Comparison of ENCODE assay signal across 9 cellular contexts in the genomic region with DNA sequence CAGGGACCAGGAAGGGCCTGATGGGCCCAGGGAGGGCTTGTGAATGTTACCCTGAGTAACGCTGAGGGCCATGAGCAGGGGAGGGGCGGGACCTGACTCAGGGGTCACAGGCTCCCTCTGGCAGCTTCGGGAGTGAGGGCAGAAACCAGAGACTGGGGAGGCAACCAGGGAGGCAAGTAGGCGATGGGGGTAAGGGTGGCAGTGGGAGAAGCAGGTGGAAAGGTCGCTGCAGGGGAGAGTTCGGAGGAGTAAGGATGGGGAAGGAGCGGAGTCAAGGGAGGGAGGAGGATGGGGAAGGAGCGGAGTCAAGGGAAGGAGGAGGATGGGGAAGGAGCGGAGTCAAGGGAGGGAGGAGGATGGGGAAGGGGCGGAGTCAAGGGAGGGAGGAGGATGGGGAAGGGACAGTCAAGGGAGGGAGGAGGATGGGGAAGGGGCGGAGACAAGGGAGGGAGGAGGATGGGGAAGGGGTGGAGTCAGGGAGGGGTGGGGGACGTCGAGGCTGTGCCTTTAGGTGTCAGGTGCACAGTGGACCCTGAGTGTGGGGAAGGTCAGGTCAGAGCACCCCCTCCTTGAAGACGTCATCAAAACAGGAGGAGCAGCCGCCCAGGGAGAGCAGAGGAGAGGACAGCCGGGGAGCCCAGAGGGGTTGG. TPM values are rescaled to one million over a fixed set of nuclear protein-coding genes. Genes with fewer than 3 reads are reported as not detected.
DNase-seq lines count a peak whose midpoint lies in the region; ATAC-seq and TF ChIP-seq lines count a peak whose summit lies in the region.
"Had no signal": no experiment of that assay in that cellular context is flagged by ENCODE, and none has a peak within 500 bp of the region (broad histone marks: within the 10 kb centered on the region; RNA-seq: fewer than 3 reads in every experiment).

No MANE protein-coding gene starts in this region.

- peaks cover 3% of the 10 kb centered on the region for H3K4me1 ChIP-seq in fibroblast of lung (ENCODE audit: control insufficient read depth, extremely low read depth, insufficient read depth, low read length)
- peaks cover 5 to 14% of the 10 kb centered on the region in 2 donors for H3K4me1 ChIP-seq in neuronal stem cell (ENCODE audit: control insufficient read depth in 2 of 2, insufficient read depth in 1 of 2, low read depth in 1 of 2, low read length in 2 of 2)

- peak overlapping the region; percentile 64 for H4K91ac ChIP-seq in neuronal stem cell (ENCODE audit: low read depth, low read length, poor library complexity)

- no CpG with 5 or more reads among the region's 16 CpGs for WGBS in neuronal stem cell (ENCODE audit: extremely low coverage in 2 of 2, insufficient read length in 2 of 2, insufficient replicate concordance in 1 of 2), 2 donors

- H3K9ac ChIP-seq in fibroblast of lung (ENCODE audit: insufficient read depth, low read length), result no peak overlapping the region
- peak overlapping the region; percentile 92 for H3K9ac ChIP-seq in neuronal stem cell (ENCODE audit: low read depth, low read length, poor library complexity)

- no peaks in the 10 kb centered on the region for H4K20me1 ChIP-seq in fibroblast of lung (ENCODE audit: control insufficient read depth, extremely low read depth, insufficient read depth, low read length)

- H3K27ac ChIP-seq in fibroblast of lung (ENCODE audit: insufficient read depth, low read length) (no peak overlapping the region), neuronal stem cell (replicated peaks; ENCODE audit: low read length) (no peak overlapping the region)

- H2BK5ac ChIP-seq in neuronal stem cell (ENCODE audit: low read length), result peak overlapping the region; percentile 82

- no peak for ATAC-seq in HG02938 (IDR thresholded peaks at IDR 0.05; ENCODE audit: unreplicated experiment)
- no peak for ATAC-seq in GM19397 (IDR thresholded peaks at IDR 0.05; ENCODE audit: unreplicated experiment)
- no peak for ATAC-seq in HG03378 (IDR thresholded peaks at IDR 0.05; ENCODE audit: unreplicated experiment)

- H3K4ac ChIP-seq in neuronal stem cell (ENCODE audit: low read length), result peak overlapping the region; percentile 84

- peak overlapping the region; percentile 100 for H2AK5ac ChIP-seq in neuronal stem cell (ENCODE audit: low read depth, low read length)

- H3K4me2 ChIP-seq in fibroblast of lung (ENCODE audit: extremely low read depth, insufficient read depth, low read length) (no peak overlapping the region), neuronal stem cell (ENCODE audit: insufficient read depth, low read length, poor library complexity, severe bottlenecking) (peak overlapping the region; percentile 59)

- no peak overlapping the region for H4K8ac ChIP-seq in neuronal stem cell (ENCODE audit: low read depth, low read length)

- H2BK120ac ChIP-seq in neuronal stem cell (ENCODE audit: low read depth, low read length), result peak overlapping the region; percentile 21

- H3K27me3 ChIP-seq in fibroblast of lung (ENCODE audit: control insufficient read depth, insufficient read depth, low read length) (no peaks in the 10 kb centered on the region), neuronal stem cell (ENCODE audit: control insufficient read depth in 3 of 3, insufficient read depth in 3 of 3, low read depth in 1 of 3, low read length in 3 of 3) (no peaks in the 10 kb centered on the region)

- H3K23ac ChIP-seq in neuronal stem cell (ENCODE audit: low read depth, low read length, poor library complexity), result peak overlapping the region; percentile 95

- H2BK15ac ChIP-seq in neuronal stem cell (ENCODE audit: low read length), result peak overlapping the region; percentile 99

- H3K4me3 ChIP-seq in fibroblast of lung (replicated peaks in 1 of 4; ENCODE audit: control extremely low read depth in 1 of 4, insufficient read depth in 1 of 4, low read depth in 3 of 4, low read length in 4 of 4), result no peak overlapping the region
- H3K4me3 ChIP-seq in neuronal stem cell (ENCODE audit: low read length in 2 of 2), result peak overlapping the region in 1 of 2 donors; percentile 75

- H2AFZ ChIP-seq in fibroblast of lung (ENCODE audit: low read length) (peak overlapping the region; percentile 49), neuronal stem cell (ENCODE audit: low read length) (peak overlapping the region; percentile 82)

- DNase-seq in ELR (ENCODE audit: low read depth) (peak; percentile 66), RKO (ENCODE audit: low spot score) (peak; percentile 43), fibroblast of lung (ENCODE audit: low read depth in 2 of 2) (peak; percentile 21 to 48), neuronal stem cell (ENCODE audit: low spot score) (peak; percentile 66)
- DNase-seq in activated naive CD4-positive, alpha-beta T cell (lab: John Stamatoyannopoulos, UW), result no peak

- H3K18ac ChIP-seq in neuronal stem cell (ENCODE audit: low read length), result peak overlapping the region; percentile 95

- peak overlapping the region; percentile 98 for H3K14ac ChIP-seq in neuronal stem cell (ENCODE audit: low read length)

- H2BK12ac ChIP-seq in neuronal stem cell (ENCODE audit: low read length), result peak overlapping the region; percentile 99

- TF ChIP-seq CTCF in fibroblast of lung (conservative IDR thresholded peaks at IDR 0.05 in 1 of 2, IDR thresholded peaks at IDR 0.05 in 1 of 2; ENCODE audit: low read depth in 1 of 2, low read length in 2 of 2), result no peak

- H3K9me3 ChIP-seq in fibroblast of lung (ENCODE audit: control insufficient read depth, insufficient read depth, low read depth, low read length) (no peaks in the 10 kb centered on the region), neuronal stem cell (replicated peaks in 1 of 2; ENCODE audit: control insufficient read depth in 2 of 2, insufficient read depth in 1 of 2, low read depth in 1 of 2, low read length in 2 of 2) (no peaks in the 10 kb centered on the region)

- H3K79me2 ChIP-seq in fibroblast of lung (ENCODE audit: control insufficient read depth, insufficient read depth, low read length), result no peaks in the 10 kb centered on the region

- peaks cover 2% of the 10 kb centered on the region for H3K79me1 ChIP-seq in neuronal stem cell (ENCODE audit: low read depth, low read length)

- H3K36me3 ChIP-seq in fibroblast of lung (ENCODE audit: control insufficient read depth, insufficient read depth, low read length) (no peaks in the 10 kb centered on the region), neuronal stem cell (replicated peaks in 1 of 2; ENCODE audit: control insufficient read depth in 2 of 2, insufficient read depth in 2 of 2, low read length in 2 of 2) (peaks cover 0 to 3% of the 10 kb centered on the region in 2 donors)

RNA-seq across cellular contexts. Expression of gene B3GNT3, which starts 15.5 kb away (rescaled TPM):
- not detected in 2 replicates for total RNA-seq in fibroblast of lung
- polyA plus RNA-seq in fibroblast of lung, result not detected in 2 replicates
- not detected in 2 replicates for polyA plus RNA-seq in fibroblast of lung (2012)
- polyA minus RNA-seq in fibroblast of lung (ENCODE audit: low replicate concordance), result not detected in 2 replicates
- 0.03 TPM for polyA plus RNA-seq in neuronal stem cell (2013, experiment 1 of 2)
- polyA plus RNA-seq in neuronal stem cell (2013, experiment 2 of 2), result not detected

RNA-seq across cellular contexts. Expression of gene FCHO1, which starts 28.1 kb away (rescaled TPM):
- total RNA-seq in fibroblast of lung, result under 0.01 and 0.33 TPM in 2 replicates
- polyA plus RNA-seq in fibroblast of lung, result 0.07 and 0.16 TPM in 2 replicates
- polyA plus RNA-seq in fibroblast of lung (2012), result 0.54 and 0.78 TPM in 2 replicates
- 0.07 and 1.8 TPM in 2 replicates for polyA minus RNA-seq in fibroblast of lung (ENCODE audit: low replicate concordance)
- 18.3 TPM for polyA plus RNA-seq in neuronal stem cell (2013, experiment 1 of 2)
- polyA plus RNA-seq in neuronal stem cell (2013, experiment 2 of 2), result 18.1 TPM

RNA-seq across cellular contexts. Expression of gene INSL3, which starts 41.9 kb away (rescaled TPM):
- total RNA-seq in fibroblast of lung, result not detected in 2 replicates
- polyA plus RNA-seq in fibroblast of lung, result not detected in 2 replicates
- 0.19 TPM in 1 of 2 replicates, not detected in the other for polyA plus RNA-seq in fibroblast of lung (2012)
- not detected in 2 replicates for polyA minus RNA-seq in fibroblast of lung (ENCODE audit: low replicate concordance)
- polyA plus RNA-seq in neuronal stem cell (2013, experiment 1 of 2), result 2.2 TPM
- 1.8 TPM for polyA plus RNA-seq in neuronal stem cell (2013, experiment 2 of 2)
- total RNA-seq: aorta had no signal
- polyA plus RNA-seq: aorta had no signal

Comparison
In these comparisons a context has a peak if more than half of its experiments do, and no peak if none do; other contexts are left out.
1. DNase-seq: peak in ELR (single experiment), RKO (single experiment), fibroblast of lung (2 of 2) and neuronal stem cell (single experiment); none in activated naive CD4-positive, alpha-beta T cell (0 of 4).